22 cellular contexts compared by ENCODE assay signal in the genomic region with DNA sequence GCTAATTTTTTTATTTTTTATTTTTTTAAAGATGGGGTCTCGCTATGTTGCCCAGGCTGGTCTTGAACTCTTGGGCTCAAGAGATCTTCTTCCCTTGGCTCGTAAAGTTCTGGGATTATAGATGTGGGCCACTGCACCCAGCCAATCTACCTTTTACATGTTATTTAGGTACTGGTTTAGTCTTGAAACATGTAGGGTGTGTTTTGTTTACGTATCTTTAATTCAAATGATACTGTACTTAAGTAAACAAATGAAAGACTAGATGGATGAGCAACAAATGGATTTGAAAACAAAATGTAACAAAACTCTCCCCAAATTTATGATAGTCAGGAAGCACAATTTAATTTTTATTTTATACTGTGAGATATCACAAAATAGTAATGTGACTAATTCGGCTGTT.
"Had no signal": no experiment of that assay in that cellular context is flagged by ENCODE, and none has a peak within 500 bp of the region (broad histone marks: within the 10 kb centered on the region; RNA-seq: fewer than 3 reads in every experiment).

No MANE protein-coding gene starts in this region.

- H3K27me3 Mint-ChIP-seq: dendritic cell treated with granulocyte-macrophage colony-stimulating factor and Interleukin-4, amounts not matched to agents 40 ng/mL and 50 ng/mL, for 4 days had no signal

- H3K4me2 ChIP-seq: hepatocyte had no signal

- DNase-seq: colonic mucosa; cortex of kidney; effector CD4-positive, alpha-beta T cell; effector memory CD4-positive, alpha-beta T cell; foreskin keratinocyte; heart left ventricle; hypothalamus; immature natural killer cell; left cardiac atrium; left lung; left ventricle myocardium superior; lower lobe of right lung; mesenchymal stem cell; mucosa of descending colon had no signal

- H3K9me3 Mint-ChIP-seq: immature natural killer cell had no signal

- ATAC-seq: foreskin keratinocyte, gastroesophageal sphincter, heart left ventricle, left cardiac atrium, left lung, left ventricle myocardium superior, lower lobe of right lung, mucosa of descending colon had no signal

- H3K4me3 Mint-ChIP-seq: dendritic cell treated with granulocyte-macrophage colony-stimulating factor and Interleukin-4, amounts not matched to agents 40 ng/mL and 50 ng/mL, for 4 days; immature natural killer cell; mesothelial cell of epicardium had no signal

- H3K27ac ChIP-seq: colonic mucosa, esophagus muscularis mucosa, foreskin keratinocyte, gastroesophageal sphincter, heart left ventricle, hepatocyte, left lung, lower lobe of right lung had no signal

- H3K27ac Mint-ChIP-seq: mesothelial cell of epicardium had no signal

- H3K9me3 ChIP-seq: colonic mucosa, gastroesophageal sphincter, heart left ventricle, left lung, lower lobe of right lung, mucosa of descending colon had no signal

- H3K4me3 ChIP-seq: colonic mucosa, esophagus muscularis mucosa, gastroesophageal sphincter, heart left ventricle, hepatocyte, left lung, lower lobe of right lung, mucosa of descending colon had no signal

- FAIRE-seq: endothelial cell of umbilical vein, frontal cortex, keratinocyte had no signal

- H3K4me1 ChIP-seq: colonic mucosa, esophagus muscularis mucosa, gastroesophageal sphincter, left lung, lower lobe of right lung had no signal
